Comparison of ENCODE assay signal across 13 cellular contexts in genomic region chrX:16212436-16212835, GRCh38. TPM values are rescaled to one million over a fixed set of nuclear protein-coding genes. Genes with fewer than 3 reads are reported as not detected.
DNase-seq lines count a peak whose midpoint lies in the region; ATAC-seq, FAIRE-seq and TF ChIP-seq lines count a peak whose summit lies in the region.
"Had no signal": no experiment of that assay in that cellular context is flagged by ENCODE, and none has a peak within 500 bp of the region (broad histone marks: within the 10 kb centered on the region; RNA-seq: fewer than 3 reads in every experiment).

No MANE protein-coding gene starts in this region.

- H3K4me1 Mint-ChIP-seq in H9, result peaks cover 42 to 57% of the 10 kb centered on the region in 2 experiments
- peaks cover 8% of the 10 kb centered on the region for H3K4me1 Mint-ChIP-seq in astrocyte (ENCODE audit: low read depth, unreplicated experiment)

- H2BK12ac ChIP-seq in H9 (ENCODE audit: insufficient read length, low read depth, low read length), result no peak overlapping the region

- H2BK15ac ChIP-seq in H9 (ENCODE audit: low read depth, low read length), result no peak overlapping the region

- TF ChIP-seq CTCF in H9 (conservative IDR thresholded peaks at IDR 0.05), result peak; percentile 71
- peak; percentile 11 for TF ChIP-seq CTCF in astrocyte (IDR thresholded peaks at IDR 0.05; ENCODE audit: insufficient read depth, low read depth, low read length)
- no peak for TF ChIP-seq CTCF in left lung (IDR thresholded peaks at IDR 0.05)
- TF ChIP-seq CTCF in psoas muscle (IDR thresholded peaks at IDR 0.05), result no peak

- H3K9me3 ChIP-seq in H9 (ENCODE audit: control insufficient read depth, low read depth, low read length) (no peaks in the 10 kb centered on the region), astrocyte (ENCODE audit: insufficient read depth, low read depth, low read length) (no peaks in the 10 kb centered on the region), left lung (no peaks in the 10 kb centered on the region), psoas muscle (no peaks in the 10 kb centered on the region)
- H3K9me3 ChIP-seq: heart left ventricle, tibial nerve had no signal

- H3K4me1 ChIP-seq in H9 (ENCODE audit: insufficient read depth, low read length) (peaks cover 12% of the 10 kb centered on the region), astrocyte (ENCODE audit: insufficient read depth, low read length) (no peaks in the 10 kb centered on the region), left lung (no peaks in the 10 kb centered on the region), psoas muscle (no peaks in the 10 kb centered on the region)
- H3K4me1 ChIP-seq: heart left ventricle, tibial nerve had no signal

- no peak overlapping the region for H3K23ac ChIP-seq in H9 (ENCODE audit: insufficient read length, low read depth, low read length)

- no peak for TF ChIP-seq POLR2A in GM18505 (IDR thresholded peaks at IDR 0.05; ENCODE audit: borderline replicate concordance, extremely low read depth, insufficient read depth, insufficient read length)

- H3K36me3 ChIP-seq in astrocyte (ENCODE audit: insufficient read depth, low read length) (no peaks in the 10 kb centered on the region), left lung (no peaks in the 10 kb centered on the region), psoas muscle (ENCODE audit: insufficient read depth in 1 of 2, low read depth in 1 of 2) (no peaks in the 10 kb centered on the region)
- H3K36me3 ChIP-seq: heart left ventricle, tibial nerve had no signal

- H3K36me3 Mint-ChIP-seq in H9 (ENCODE audit: insufficient read depth in 1 of 3, low read depth in 3 of 3), result no peaks in the 10 kb centered on the region; a peak in 3 of 7 replicates
- H3K36me3 Mint-ChIP-seq in astrocyte (ENCODE audit: low read depth, unreplicated experiment), result no peaks in the 10 kb centered on the region

- 0 out of 2 replicates have a peak overlapping the region, but pooled peaks have one; percentile 6 for H3K14ac ChIP-seq in H9 (ENCODE audit: insufficient read depth, low read length)

- H3K4me3 Mint-ChIP-seq in H9, result no peak overlapping the region
- H3K4me3 Mint-ChIP-seq in astrocyte (ENCODE audit: unreplicated experiment), result no peak overlapping the region

- H3K27me3 ChIP-seq in H9 (ENCODE audit: insufficient read depth, low read length) (no peaks in the 10 kb centered on the region), astrocyte (ENCODE audit: insufficient read depth, low read length) (no peaks in the 10 kb centered on the region), left lung (no peaks in the 10 kb centered on the region), psoas muscle (ENCODE audit: insufficient read depth in 3 of 3, low read length in 2 of 3) (no peaks in the 10 kb centered on the region)
- H3K27me3 ChIP-seq: tibial nerve had no signal

- H3K4me3 ChIP-seq in astrocyte (ENCODE audit: insufficient read depth, low read depth, low read length), result no peak overlapping the region
- H3K4me3 ChIP-seq in left lung, result no peak overlapping the region
- no peak overlapping the region for H3K4me3 ChIP-seq in psoas muscle
- H3K4me3 ChIP-seq: heart left ventricle, tibial nerve had no signal

- no peak overlapping the region for H3K4ac ChIP-seq in H9 (ENCODE audit: low read depth, low read length)

- H3K27ac Mint-ChIP-seq in H9, result peak overlapping the region in 2 of 3 experiments; percentile 62 to 81; a peak in 2 of 7 replicates
- no peak overlapping the region for H3K27ac Mint-ChIP-seq in astrocyte (ENCODE audit: unreplicated experiment)

- H4K91ac ChIP-seq in H9 (ENCODE audit: insufficient read length, low read depth, low read length), result peak overlapping the region; percentile 85

- H3K9ac ChIP-seq in H9 (ENCODE audit: extremely low read depth, insufficient read length, low read length), result no peak overlapping the region
- no peak overlapping the region for H3K9ac ChIP-seq in astrocyte (ENCODE audit: low read length)

- H3K27ac ChIP-seq in H9 (ENCODE audit: insufficient read length, low read depth, low read length), result no peak overlapping the region
- H3K27ac ChIP-seq in astrocyte (ENCODE audit: low read depth, low read length), result no peak overlapping the region
- no peak overlapping the region for H3K27ac ChIP-seq in left lung
- no peak overlapping the region for H3K27ac ChIP-seq in psoas muscle
- H3K27ac ChIP-seq: heart left ventricle, tibial nerve had no signal

- no peaks in the 10 kb centered on the region for H4K20me1 ChIP-seq in H9 (ENCODE audit: control insufficient read depth, insufficient read depth, insufficient read length)
- no peaks in the 10 kb centered on the region for H4K20me1 ChIP-seq in astrocyte (ENCODE audit: insufficient read depth, low read length)

- H3K9me3 Mint-ChIP-seq in H9 (no peaks in the 10 kb centered on the region; a peak in 1 of 5 replicates), astrocyte (ENCODE audit: unreplicated experiment) (no peaks in the 10 kb centered on the region)

- FAIRE-seq in astrocyte (lab: Jason Lieb, UNC), result peak; percentile 91
- FAIRE-seq: RCC 7860 had no signal

- H3K56ac ChIP-seq in H9 (ENCODE audit: insufficient read length, low read depth, low read length), result no peak overlapping the region

- no peak overlapping the region for H2BK20ac ChIP-seq in H9 (ENCODE audit: low read depth, low read length, poor library complexity, severe bottlenecking)

- no peaks in the 10 kb centered on the region for H3K23me2 ChIP-seq in H9 (ENCODE audit: insufficient read length, low read depth, low read length, poor library complexity, severe bottlenecking)

- H3K4me2 ChIP-seq in H9 (ENCODE audit: insufficient read depth, insufficient read length, low read length) (no peak overlapping the region), astrocyte (ENCODE audit: low read length) (no peak overlapping the region)

- no peaks in the 10 kb centered on the region for H3K79me1 ChIP-seq in H9 (ENCODE audit: insufficient read depth, low read depth, low read length, poor library complexity, severe bottlenecking)

- in situ Hi-C loops in Caki2 (cut with HindIII; ENCODE audit: low pct_unique_long_range_greater_than_20kb, low sequenced_read_pairs), result no loop called here

- H2AK5ac ChIP-seq in H9 (ENCODE audit: insufficient read length, low read length), result no peak overlapping the region

- H3K27me3 Mint-ChIP-seq in H9 (ENCODE audit: low read depth), result no peaks in the 10 kb centered on the region
- no peaks in the 10 kb centered on the region for H3K27me3 Mint-ChIP-seq in astrocyte (ENCODE audit: low read depth, unreplicated experiment)

- H2BK120ac ChIP-seq in H9 (ENCODE audit: low read depth, low read length, poor library complexity, severe bottlenecking), result no peak overlapping the region

- ATAC-seq in left lung, result peak; percentile 38
- ATAC-seq in GM18505 (IDR thresholded peaks at IDR 0.05; ENCODE audit: unreplicated experiment), result no peak
- no peak for ATAC-seq in GM21447 (IDR thresholded peaks at IDR 0.05; ENCODE audit: unreplicated experiment)
- no peak for ATAC-seq in HG02885 (IDR thresholded peaks at IDR 0.05; ENCODE audit: poor library complexity, unreplicated experiment)
- ATAC-seq in psoas muscle, result no peak

- H3K79me2 ChIP-seq in H9 (ENCODE audit: insufficient read depth, low read length) (0 out of 2 replicates have a peak, but pooled peaks cover 2% of the 10 kb centered on the region), astrocyte (ENCODE audit: insufficient read depth, low read length) (no peaks in the 10 kb centered on the region)

- H2BK5ac ChIP-seq in H9 (ENCODE audit: insufficient read length, low read length), result no peak overlapping the region

- no peak overlapping the region for H4K8ac ChIP-seq in H9 (replicated peaks; ENCODE audit: insufficient read length, low read depth, low read length)

- H4K5ac ChIP-seq in H9 (ENCODE audit: insufficient read length, low read depth, low read length), result no peak overlapping the region

- intact Hi-C loops in left lung (cut with DNase I), result no loop called here
- intact Hi-C loops in psoas muscle (cut with DNase I), result no loop called here

- peak; percentile 21 for DNase-seq in Caki2 (ENCODE audit: low read depth)
- DNase-seq in H9, result peak; percentile 41
- DNase-seq in astrocyte (ENCODE audit: low read depth), result no peak
- DNase-seq in left lung, result no peak
- no peak for DNase-seq in psoas muscle
- DNase-seq: activated gamma-delta T cell, heart left ventricle had no signal

- no peak overlapping the region for H3K18ac ChIP-seq in H9 (ENCODE audit: insufficient read length, low read depth, low read length)

- H2AFZ ChIP-seq in H9 (ENCODE audit: low read length) (no peak overlapping the region), astrocyte (ENCODE audit: low read depth, low read length) (no peak overlapping the region)

- no peak overlapping the region for H3T11ph ChIP-seq in H9 (ENCODE audit: low read length)

RNA-seq across cellular contexts. Expression of gene MAGEB17, which starts 45.2 kb away (rescaled TPM):
- total RNA-seq in Caki2 (2014; rRNA removed; shearing (Covaris generic); ENCODE audit: low replicate concordance), result not detected in 2 replicates
- total RNA-seq in H9 (2021), result 0.66 and 0.74 TPM in 2 replicates
- not detected in 2 replicates for total RNA-seq in astrocyte
- total RNA-seq in left lung, result not detected
- total RNA-seq in psoas muscle, result under 1 TPM in 1 of 4 donors, not detected in 3; 0.26 TPM
- polyA plus RNA-seq in psoas muscle, result under 1 TPM; 0.08 to 0.17 (median 0.13) TPM
- total RNA-seq: skeletal muscle tissue, tibial nerve had no signal

Comparison
In these comparisons a context has a peak if more than half of its experiments do, and no peak if none do; other contexts are left out.
1. DNase-seq: peak in Caki2 (single experiment) and H9 (single experiment); none in astrocyte (single experiment), left lung (0 of 2) and psoas muscle (0 of 2).
2. CTCF ChIP-seq: peak in H9 (single experiment) and astrocyte (single experiment); none in left lung (0 of 2) and psoas muscle (single experiment).